ENCODE assay signal across 1 cellular context in the genomic region with DNA sequence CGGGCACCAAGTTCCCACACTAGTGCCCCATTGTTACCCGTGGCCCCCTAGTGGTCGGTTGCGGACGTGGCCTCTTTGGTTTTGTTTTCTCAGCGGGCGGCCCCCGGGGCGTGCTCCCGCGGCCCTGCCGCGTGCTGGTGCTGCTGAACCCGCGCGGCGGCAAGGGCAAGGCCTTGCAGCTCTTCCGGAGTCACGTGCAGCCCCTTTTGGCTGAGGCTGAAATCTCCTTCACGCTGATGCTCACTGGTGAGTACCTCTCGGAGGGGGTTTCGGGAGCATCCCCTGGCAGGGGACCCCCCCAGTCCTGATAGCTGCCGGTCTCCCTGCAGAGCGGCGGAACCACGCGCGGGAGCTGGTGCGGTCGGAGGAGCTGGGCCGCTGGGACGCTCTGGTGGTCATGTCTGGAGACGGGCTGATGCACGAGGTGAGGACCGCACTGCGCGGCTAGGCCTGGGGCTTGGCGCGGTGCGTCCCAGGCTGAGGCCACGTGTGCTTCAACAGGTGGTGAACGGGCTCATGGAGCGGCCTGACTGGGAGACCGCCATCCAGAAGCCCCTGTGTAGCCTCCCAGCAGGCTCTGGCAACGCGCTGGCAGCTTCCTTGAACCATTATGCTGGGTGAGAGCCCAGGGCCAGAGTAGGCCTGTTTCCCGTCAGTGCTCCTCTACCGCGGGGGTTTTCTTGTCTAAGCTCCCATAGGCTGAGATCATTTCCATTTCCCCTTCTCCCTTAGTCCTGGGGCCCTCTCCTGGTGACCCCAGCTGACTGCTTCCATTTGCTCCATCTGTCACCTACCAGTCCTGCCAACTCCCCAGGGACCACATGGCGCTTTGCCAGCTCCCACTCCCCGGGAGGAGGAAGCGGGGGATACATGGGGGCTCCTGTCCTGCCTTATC.
TF ChIP-seq lines count a peak whose summit lies in the region.

No MANE protein-coding gene starts in this region.

TF ChIP-seq in HepG2, 621 proteins besides CTCF, POLR2A, EP300 and RAD21 (continued from another document and continues in another):
- TF ChIP-seq ISX (CRISPR knock-in tag; conservative IDR thresholded peaks at IDR 0.05) (peak; percentile 99), KAT7 (CRISPR knock-in tag; IDR thresholded peaks at IDR 0.05; ENCODE audit: borderline replicate concordance) (peak; percentile 92), GPN1 (CRISPR knock-in tag; IDR thresholded peaks at IDR 0.05; ENCODE audit: borderline replicate concordance) (peak; percentile 70; the same call in 1 of the 2 replicates), ZNF839 (CRISPR knock-in tag; IDR thresholded peaks at IDR 0.05; ENCODE audit: borderline replicate concordance) (peak; percentile 48; the same call in 1 of the 2 replicates), EHMT2 (IDR thresholded peaks at IDR 0.05; ENCODE audit: borderline replicate concordance, low read depth, low read length) (no peak), TSC22D2 (CRISPR knock-in tag; IDR thresholded peaks at IDR 0.05; ENCODE audit: borderline replicate concordance) (peak; percentile 89), ZNF775 (CRISPR knock-in tag; IDR thresholded peaks at IDR 0.05; ENCODE audit: borderline replicate concordance) (no peak), MEIS1 (CRISPR knock-in tag; IDR thresholded peaks at IDR 0.05; ENCODE audit: borderline replicate concordance) (peak; percentile 68; the same call in 1 of the 2 replicates), ZBTB7B (CRISPR knock-in tag; IDR thresholded peaks at IDR 0.05) (0 out of 2 replicates have a peak, but pooled peaks have one; percentile 75), BRCA1 (CRISPR knock-in tag; IDR thresholded peaks at IDR 0.05) (peak; percentile 99), BORCS8-MEF2B (CRISPR knock-in tag; IDR thresholded peaks at IDR 0.05) (peak; percentile 99), POLR2AphosphoS2 (IDR thresholded peaks at IDR 0.05; ENCODE audit: low read depth, low read length) (no peak), GABPB1 (CRISPR knock-in tag; IDR thresholded peaks at IDR 0.05) (peak; percentile 88), CEBPB (IDR thresholded peaks at IDR 0.05; ENCODE audit: borderline replicate concordance, low read depth, low read length) (no peak), POLR2AphosphoS5 (IDR thresholded peaks at IDR 0.05; ENCODE audit: low read depth, low read length) (no peak), PAF1 (CRISPR knock-in tag; IDR thresholded peaks at IDR 0.05) (no peak), AGO2 (optimal IDR thresholded peaks at IDR 0.05; ENCODE audit: low read depth, low read length) (peak; percentile 97), ZNF343 (CRISPR knock-in tag; IDR thresholded peaks at IDR 0.05) (peak; percentile 85), ZFY (CRISPR knock-in tag; IDR thresholded peaks at IDR 0.05) (peak; percentile 96), JARID2 (CRISPR knock-in tag; IDR thresholded peaks at IDR 0.05; ENCODE audit: insufficient replicate concordance) (peak; percentile 85), SNAPC2 (CRISPR knock-in tag; IDR thresholded peaks at IDR 0.05) (peak; percentile 97), ZNF251 (CRISPR knock-in tag; IDR thresholded peaks at IDR 0.05) (peak; percentile 97), JDP2 (CRISPR knock-in tag; IDR thresholded peaks at IDR 0.05; ENCODE audit: borderline replicate concordance) (no peak), ATF1 (CRISPR knock-in tag; IDR thresholded peaks at IDR 0.05) (no peak), ZBTB1 (CRISPR knock-in tag; IDR thresholded peaks at IDR 0.05; ENCODE audit: borderline replicate concordance) (no peak), ONECUT2 (CRISPR knock-in tag; IDR thresholded peaks at IDR 0.05) (peak; percentile 81), ZNF333 (CRISPR knock-in tag; IDR thresholded peaks at IDR 0.05; ENCODE audit: borderline replicate concordance) (0 out of 2 replicates have a peak, but pooled peaks have one; percentile 16), CCAR2 (optimal IDR thresholded peaks at IDR 0.05; ENCODE audit: low read depth, low read length) (no peak), RFX3 (CRISPR knock-in tag; IDR thresholded peaks at IDR 0.05) (no peak)
- TF ChIP-seq, protein P1, sequence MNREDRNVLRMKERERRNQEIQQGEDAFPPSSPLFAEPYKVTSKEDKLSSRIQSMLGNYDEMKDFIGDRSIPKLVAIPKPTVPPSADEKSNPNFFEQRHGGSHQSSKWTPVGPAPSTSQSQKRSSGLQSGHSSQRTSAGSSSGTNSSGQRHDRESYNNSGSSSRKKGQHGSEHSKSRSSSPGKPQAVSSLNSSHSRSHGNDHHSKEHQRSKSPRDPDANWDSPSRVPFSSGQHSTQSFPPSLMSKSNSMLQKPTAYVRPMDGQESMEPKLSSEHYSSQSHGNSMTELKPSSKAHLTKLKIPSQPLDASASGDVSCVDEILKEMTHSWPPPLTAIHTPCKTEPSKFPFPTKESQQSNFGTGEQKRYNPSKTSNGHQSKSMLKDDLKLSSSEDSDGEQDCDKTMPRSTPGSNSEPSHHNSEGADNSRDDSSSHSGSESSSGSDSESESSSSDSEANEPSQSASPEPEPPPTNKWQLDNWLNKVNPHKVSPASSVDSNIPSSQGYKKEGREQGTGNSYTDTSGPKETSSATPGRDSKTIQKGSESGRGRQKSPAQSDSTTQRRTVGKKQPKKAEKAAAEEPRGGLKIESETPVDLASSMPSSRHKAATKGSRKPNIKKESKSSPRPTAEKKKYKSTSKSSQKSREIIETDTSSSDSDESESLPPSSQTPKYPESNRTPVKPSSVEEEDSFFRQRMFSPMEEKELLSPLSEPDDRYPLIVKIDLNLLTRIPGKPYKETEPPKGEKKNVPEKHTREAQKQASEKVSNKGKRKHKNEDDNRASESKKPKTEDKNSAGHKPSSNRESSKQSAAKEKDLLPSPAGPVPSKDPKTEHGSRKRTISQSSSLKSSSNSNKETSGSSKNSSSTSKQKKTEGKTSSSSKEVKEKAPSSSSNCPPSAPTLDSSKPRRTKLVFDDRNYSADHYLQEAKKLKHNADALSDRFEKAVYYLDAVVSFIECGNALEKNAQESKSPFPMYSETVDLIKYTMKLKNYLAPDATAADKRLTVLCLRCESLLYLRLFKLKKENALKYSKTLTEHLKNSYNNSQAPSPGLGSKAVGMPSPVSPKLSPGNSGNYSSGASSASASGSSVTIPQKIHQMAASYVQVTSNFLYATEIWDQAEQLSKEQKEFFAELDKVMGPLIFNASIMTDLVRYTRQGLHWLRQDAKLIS (CRISPR knock-in tag; IDR thresholded peaks at IDR 0.05), result 0 out of 2 replicates have a peak, but pooled peaks have one; percentile 70
- TF ChIP-seq, protein P2, sequence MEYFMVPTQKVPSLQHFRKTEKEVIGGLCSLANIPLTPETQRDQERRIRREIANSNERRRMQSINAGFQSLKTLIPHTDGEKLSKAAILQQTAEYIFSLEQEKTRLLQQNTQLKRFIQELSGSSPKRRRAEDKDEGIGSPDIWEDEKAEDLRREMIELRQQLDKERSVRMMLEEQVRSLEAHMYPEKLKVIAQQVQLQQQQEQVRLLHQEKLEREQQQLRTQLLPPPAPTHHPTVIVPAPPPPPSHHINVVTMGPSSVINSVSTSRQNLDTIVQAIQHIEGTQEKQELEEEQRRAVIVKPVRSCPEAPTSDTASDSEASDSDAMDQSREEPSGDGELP (IDR thresholded peaks at IDR 0.05; ENCODE audit: borderline replicate concordance, low read depth), result peak; percentile 46; the same call in 1 of the 2 replicates
- TF ChIP-seq, protein P3, sequence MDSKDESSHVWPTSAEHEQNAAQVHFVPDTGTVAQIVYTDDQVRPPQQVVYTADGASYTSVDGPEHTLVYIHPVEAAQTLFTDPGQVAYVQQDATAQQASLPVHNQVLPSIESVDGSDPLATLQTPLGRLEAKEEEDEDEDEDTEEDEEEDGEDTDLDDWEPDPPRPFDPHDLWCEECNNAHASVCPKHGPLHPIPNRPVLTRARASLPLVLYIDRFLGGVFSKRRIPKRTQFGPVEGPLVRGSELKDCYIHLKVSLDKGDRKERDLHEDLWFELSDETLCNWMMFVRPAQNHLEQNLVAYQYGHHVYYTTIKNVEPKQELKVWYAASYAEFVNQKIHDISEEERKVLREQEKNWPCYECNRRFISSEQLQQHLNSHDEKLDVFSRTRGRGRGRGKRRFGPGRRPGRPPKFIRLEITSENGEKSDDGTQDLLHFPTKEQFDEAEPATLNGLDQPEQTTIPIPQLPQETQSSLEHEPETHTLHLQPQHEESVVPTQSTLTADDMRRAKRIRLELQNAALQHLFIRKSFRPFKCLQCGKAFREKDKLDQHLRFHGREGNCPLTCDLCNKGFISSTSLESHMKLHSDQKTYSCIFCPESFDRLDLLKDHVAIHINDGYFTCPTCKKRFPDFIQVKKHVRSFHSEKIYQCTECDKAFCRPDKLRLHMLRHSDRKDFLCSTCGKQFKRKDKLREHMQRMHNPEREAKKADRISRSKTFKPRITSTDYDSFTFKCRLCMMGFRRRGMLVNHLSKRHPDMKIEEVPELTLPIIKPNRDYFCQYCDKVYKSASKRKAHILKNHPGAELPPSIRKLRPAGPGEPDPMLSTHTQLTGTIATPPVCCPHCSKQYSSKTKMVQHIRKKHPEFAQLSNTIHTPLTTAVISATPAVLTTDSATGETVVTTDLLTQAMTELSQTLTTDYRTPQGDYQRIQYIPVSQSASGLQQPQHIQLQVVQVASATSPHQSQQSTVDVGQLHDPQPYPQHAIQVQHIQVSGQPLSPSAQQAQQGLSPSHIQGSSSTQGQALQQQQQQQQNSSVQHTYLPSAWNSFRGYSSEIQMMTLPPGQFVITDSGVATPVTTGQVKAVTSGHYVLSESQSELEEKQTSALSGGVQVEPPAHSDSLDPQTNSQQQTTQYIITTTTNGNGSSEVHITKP (CRISPR knock-in tag; IDR thresholded peaks at IDR 0.05; ENCODE audit: low read depth), result peak; percentile 72; the same call in 1 of the 2 replicates
- TF ChIP-seq, protein P4, sequence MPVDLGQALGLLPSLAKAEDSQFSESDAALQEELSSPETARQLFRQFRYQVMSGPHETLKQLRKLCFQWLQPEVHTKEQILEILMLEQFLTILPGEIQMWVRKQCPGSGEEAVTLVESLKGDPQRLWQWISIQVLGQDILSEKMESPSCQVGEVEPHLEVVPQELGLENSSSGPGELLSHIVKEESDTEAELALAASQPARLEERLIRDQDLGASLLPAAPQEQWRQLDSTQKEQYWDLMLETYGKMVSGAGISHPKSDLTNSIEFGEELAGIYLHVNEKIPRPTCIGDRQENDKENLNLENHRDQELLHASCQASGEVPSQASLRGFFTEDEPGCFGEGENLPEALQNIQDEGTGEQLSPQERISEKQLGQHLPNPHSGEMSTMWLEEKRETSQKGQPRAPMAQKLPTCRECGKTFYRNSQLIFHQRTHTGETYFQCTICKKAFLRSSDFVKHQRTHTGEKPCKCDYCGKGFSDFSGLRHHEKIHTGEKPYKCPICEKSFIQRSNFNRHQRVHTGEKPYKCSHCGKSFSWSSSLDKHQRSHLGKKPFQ (CRISPR knock-in tag; IDR thresholded peaks at IDR 0.05; ENCODE audit: insufficient replicate concordance), result peak; percentile 97
- TF ChIP-seq, protein P5, sequence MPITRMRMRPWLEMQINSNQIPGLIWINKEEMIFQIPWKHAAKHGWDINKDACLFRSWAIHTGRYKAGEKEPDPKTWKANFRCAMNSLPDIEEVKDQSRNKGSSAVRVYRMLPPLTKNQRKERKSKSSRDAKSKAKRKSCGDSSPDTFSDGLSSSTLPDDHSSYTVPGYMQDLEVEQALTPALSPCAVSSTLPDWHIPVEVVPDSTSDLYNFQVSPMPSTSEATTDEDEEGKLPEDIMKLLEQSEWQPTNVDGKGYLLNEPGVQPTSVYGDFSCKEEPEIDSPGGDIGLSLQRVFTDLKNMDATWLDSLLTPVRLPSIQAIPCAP (CRISPR knock-in tag; IDR thresholded peaks at IDR 0.05; ENCODE audit: low read depth), result peak; percentile 91; the same call in 1 of the 2 replicates
- TF ChIP-seq, protein P6, sequence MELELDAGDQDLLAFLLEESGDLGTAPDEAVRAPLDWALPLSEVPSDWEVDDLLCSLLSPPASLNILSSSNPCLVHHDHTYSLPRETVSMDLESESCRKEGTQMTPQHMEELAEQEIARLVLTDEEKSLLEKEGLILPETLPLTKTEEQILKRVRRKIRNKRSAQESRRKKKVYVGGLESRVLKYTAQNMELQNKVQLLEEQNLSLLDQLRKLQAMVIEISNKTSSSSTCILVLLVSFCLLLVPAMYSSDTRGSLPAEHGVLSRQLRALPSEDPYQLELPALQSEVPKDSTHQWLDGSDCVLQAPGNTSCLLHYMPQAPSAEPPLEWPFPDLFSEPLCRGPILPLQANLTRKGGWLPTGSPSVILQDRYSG (CRISPR knock-in tag; IDR thresholded peaks at IDR 0.05), result peak; percentile 100
- TF ChIP-seq, protein P7, sequence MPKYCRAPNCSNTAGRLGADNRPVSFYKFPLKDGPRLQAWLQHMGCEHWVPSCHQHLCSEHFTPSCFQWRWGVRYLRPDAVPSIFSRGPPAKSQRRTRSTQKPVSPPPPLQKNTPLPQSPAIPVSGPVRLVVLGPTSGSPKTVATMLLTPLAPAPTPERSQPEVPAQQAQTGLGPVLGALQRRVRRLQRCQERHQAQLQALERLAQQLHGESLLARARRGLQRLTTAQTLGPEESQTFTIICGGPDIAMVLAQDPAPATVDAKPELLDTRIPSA (CRISPR knock-in tag; IDR thresholded peaks at IDR 0.05; ENCODE audit: borderline replicate concordance), result peak; percentile 99
- TF ChIP-seq, protein P8, sequence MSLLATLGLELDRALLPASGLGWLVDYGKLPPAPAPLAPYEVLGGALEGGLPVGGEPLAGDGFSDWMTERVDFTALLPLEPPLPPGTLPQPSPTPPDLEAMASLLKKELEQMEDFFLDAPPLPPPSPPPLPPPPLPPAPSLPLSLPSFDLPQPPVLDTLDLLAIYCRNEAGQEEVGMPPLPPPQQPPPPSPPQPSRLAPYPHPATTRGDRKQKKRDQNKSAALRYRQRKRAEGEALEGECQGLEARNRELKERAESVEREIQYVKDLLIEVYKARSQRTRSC (CRISPR knock-in tag; IDR thresholded peaks at IDR 0.05; ENCODE audit: low read depth), result no peak
- TF ChIP-seq, protein P9, sequence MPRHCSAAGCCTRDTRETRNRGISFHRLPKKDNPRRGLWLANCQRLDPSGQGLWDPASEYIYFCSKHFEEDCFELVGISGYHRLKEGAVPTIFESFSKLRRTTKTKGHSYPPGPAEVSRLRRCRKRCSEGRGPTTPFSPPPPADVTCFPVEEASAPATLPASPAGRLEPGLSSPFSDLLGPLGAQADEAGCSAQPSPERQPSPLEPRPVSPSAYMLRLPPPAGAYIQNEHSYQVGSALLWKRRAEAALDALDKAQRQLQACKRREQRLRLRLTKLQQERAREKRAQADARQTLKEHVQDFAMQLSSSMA (CRISPR knock-in tag; IDR thresholded peaks at IDR 0.05), result peak; percentile 97
- TF ChIP-seq, protein P10, sequence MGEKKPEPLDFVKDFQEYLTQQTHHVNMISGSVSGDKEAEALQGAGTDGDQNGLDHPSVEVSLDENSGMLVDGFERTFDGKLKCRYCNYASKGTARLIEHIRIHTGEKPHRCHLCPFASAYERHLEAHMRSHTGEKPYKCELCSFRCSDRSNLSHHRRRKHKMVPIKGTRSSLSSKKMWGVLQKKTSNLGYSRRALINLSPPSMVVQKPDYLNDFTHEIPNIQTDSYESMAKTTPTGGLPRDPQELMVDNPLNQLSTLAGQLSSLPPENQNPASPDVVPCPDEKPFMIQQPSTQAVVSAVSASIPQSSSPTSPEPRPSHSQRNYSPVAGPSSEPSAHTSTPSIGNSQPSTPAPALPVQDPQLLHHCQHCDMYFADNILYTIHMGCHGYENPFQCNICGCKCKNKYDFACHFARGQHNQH (CRISPR knock-in tag; IDR thresholded peaks at IDR 0.05), result peak; percentile 96
- TF ChIP-seq, protein P11, sequence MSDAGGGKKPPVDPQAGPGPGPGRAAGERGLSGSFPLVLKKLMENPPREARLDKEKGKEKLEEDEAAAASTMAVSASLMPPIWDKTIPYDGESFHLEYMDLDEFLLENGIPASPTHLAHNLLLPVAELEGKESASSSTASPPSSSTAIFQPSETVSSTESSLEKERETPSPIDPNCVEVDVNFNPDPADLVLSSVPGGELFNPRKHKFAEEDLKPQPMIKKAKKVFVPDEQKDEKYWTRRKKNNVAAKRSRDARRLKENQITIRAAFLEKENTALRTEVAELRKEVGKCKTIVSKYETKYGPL (CRISPR knock-in tag; IDR thresholded peaks at IDR 0.05), result peak; percentile 95
- TF ChIP-seq, protein P12, sequence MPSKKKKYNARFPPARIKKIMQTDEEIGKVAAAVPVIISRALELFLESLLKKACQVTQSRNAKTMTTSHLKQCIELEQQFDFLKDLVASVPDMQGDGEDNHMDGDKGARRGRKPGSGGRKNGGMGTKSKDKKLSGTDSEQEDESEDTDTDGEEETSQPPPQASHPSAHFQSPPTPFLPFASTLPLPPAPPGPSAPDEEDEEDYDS (CRISPR knock-in tag; IDR thresholded peaks at IDR 0.05), result peak; percentile 66
